ENCODE assay signal across 26 cellular contexts in the genomic region with DNA sequence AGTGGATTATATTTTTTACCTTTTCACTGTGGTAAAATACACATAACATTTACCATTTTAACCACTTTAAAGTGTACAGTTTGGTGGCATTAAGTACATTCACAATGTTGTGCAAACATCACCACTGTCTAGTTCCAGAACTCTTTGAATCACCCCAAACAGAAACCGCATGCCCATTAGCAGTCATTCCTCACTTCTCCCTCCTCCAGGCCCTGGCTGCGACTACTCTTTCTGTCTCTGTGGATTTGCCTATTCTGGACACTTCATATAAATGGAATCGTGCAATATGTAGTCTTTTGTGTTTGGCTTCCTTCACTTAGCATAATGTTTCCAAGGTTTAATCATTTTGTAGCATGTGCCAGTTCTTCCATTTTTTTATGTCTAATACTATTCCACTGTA.
"Had no signal": no experiment of that assay in that cellular context is flagged by ENCODE, and none has a peak within 500 bp of the region (broad histone marks: within the 10 kb centered on the region; RNA-seq: fewer than 3 reads in every experiment).

No MANE protein-coding gene starts in this region.

- H3K27me3 ChIP-seq: esophagus muscularis mucosa, gastrocnemius medialis, ovary, sigmoid colon, spleen, testis, tibial artery had no signal

- DNase-seq: dermis blood vessel endothelial cell; effector memory CD4-positive, alpha-beta T cell; foreskin fibroblast; gastrocnemius medialis; head of caudate nucleus; natural killer cell; occipital lobe; ovary; posterior cingulate gyrus; psoas muscle; right cardiac atrium; sigmoid colon; spleen; stimulated activated CD4-positive, alpha-beta T cell treated with anti-CD3 and anti-CD28 coated beads, Interleukin-4, amount 100 ng/mL, for 4 hours; stimulated activated naive CD8-positive, alpha-beta T cell treated with anti-CD3 and anti-CD28 coated beads, Interleukin-15, Interleukin-2, amounts not matched to agents 100 U/mL and 50 U/mL, for 24 hours; substantia nigra; testis; tibial artery had no signal

- FAIRE-seq: endothelial cell of umbilical vein, keratinocyte had no signal

- H3K4me1 ChIP-seq: esophagus muscularis mucosa, gastrocnemius medialis, psoas muscle, sigmoid colon, spleen, testis, tibial artery had no signal

- H3K4me3 ChIP-seq: coronary artery, esophagus muscularis mucosa, gastrocnemius medialis, lung, ovary, psoas muscle, sigmoid colon, skin epidermis, spleen, testis, tibial artery had no signal

- H3K27ac ChIP-seq: coronary artery, esophagus muscularis mucosa, gastrocnemius medialis, ovary, psoas muscle, sigmoid colon, skin epidermis, spleen, testis, tibial artery had no signal

- ATAC-seq: gastrocnemius medialis; left lobe of liver; natural killer cell; psoas muscle; right cardiac atrium; stimulated activated memory B cell treated with anti-CD40 and anti-IgM and Interleukin-4, amounts not matched to agents 10 μg/mL and 1 μg/mL and 100 μg/mL, for 72 hours; stimulated activated naive CD8-positive, alpha-beta T cell treated with anti-CD3 and anti-CD28 coated beads, Interleukin-15, Interleukin-2, amounts not matched to agents 100 U/mL and 50 U/mL, for 24 hours had no signal

- H3K9me3 ChIP-seq: esophagus muscularis mucosa, gastrocnemius medialis, ovary, psoas muscle, sigmoid colon, spleen, testis, tibial artery had no signal

- H3K36me3 ChIP-seq: esophagus muscularis mucosa, gastrocnemius medialis, ovary, sigmoid colon, spleen, tibial artery had no signal
